Comparison of ENCODE assay signal across 21 cellular contexts in the genomic region with DNA sequence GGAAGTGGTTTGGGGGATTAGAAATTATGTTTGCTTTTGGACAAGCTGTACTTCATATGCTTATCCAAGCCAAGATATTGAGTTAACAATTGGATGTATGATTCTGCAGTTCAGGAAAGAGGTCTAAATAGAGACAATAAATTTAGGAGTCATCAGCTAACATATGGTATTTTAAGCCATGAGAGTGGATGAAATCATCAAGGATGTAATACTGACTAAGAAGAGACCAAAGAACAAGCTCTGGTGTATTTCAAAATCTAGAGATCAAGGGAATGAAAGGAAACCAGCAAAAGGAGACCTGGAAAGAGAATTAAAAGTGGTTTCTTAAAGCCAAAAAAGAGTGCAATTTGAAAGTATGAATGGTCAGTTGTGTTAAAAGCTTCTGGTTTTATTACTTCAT.
DNase-seq lines count a peak whose midpoint lies in the region; ATAC-seq and TF ChIP-seq lines count a peak whose summit lies in the region.
"Had no signal": no experiment of that assay in that cellular context is flagged by ENCODE, and none has a peak within 500 bp of the region (broad histone marks: within the 10 kb centered on the region; RNA-seq: fewer than 3 reads in every experiment).

No MANE protein-coding gene starts in this region.

- DNase-seq in AG10803 (ENCODE audit: low read depth) (peak; percentile 38), SK-N-SH (no peak), fibroblast of mammary gland (ENCODE audit: low read depth) (peak; percentile 36), glomerular visceral epithelial cell (ENCODE audit: extremely low spot score) (no peak), GM23338 (ENCODE audit: low spot score) (no peak), foreskin fibroblast (no peak)
- DNase-seq: 8988T; ACHN; Caco-2; CD4-positive, CD25-positive, alpha-beta regulatory T cell; CD8-positive, alpha-beta T cell; DMS153; DND-41; GDM1; GOT3; HFFc6 had no signal

- H3K36me3 Mint-ChIP-seq in GM23338 (ENCODE audit: low read depth), result no peaks in the 10 kb centered on the region
- H3K36me3 Mint-ChIP-seq: CD4-positive, CD25-positive, alpha-beta regulatory T cell; CD8-positive, alpha-beta T cell had no signal

- no peak for TF ChIP-seq RAD21 in SK-N-SH (IDR thresholded peaks at IDR 0.05; ENCODE audit: low read length)

- peak overlapping the region; percentile 26; the same call in 1 of the 2 replicates for H2AFZ ChIP-seq in SK-N-SH (ENCODE audit: low read depth)
- H2AFZ ChIP-seq in GM23338, result no peak overlapping the region

- H3K27ac Mint-ChIP-seq in GM23338, result no peak overlapping the region
- H3K27ac Mint-ChIP-seq: B cell; CD4-positive, CD25-positive, alpha-beta regulatory T cell; CD8-positive, alpha-beta T cell; HFFc6 had no signal

- peak in 1 of 2 experiments; percentile 41; a peak in 1 of 4 replicates for TF ChIP-seq EP300 in SK-N-SH (IDR thresholded peaks at IDR 0.05; ENCODE audit: borderline replicate concordance in 1 of 2, low read depth in 1 of 2, low read length in 1 of 2)

- H3K27ac ChIP-seq in SK-N-SH (ENCODE audit: low read depth in 2 of 2, low read length in 1 of 2) (0 out of 4 replicates have a peak overlapping the region, but pooled peaks of 1 of the 2 experiments have one; percentile 26), GM23338 (ENCODE audit: low read depth) (no peak overlapping the region)
- H3K27ac ChIP-seq: A549, BLaER1, C4-2B had no signal

- peaks cover 3% of the 10 kb centered on the region for H3F3A ChIP-seq in SK-N-SH (replicated peaks; ENCODE audit: insufficient read depth)
- no peaks in the 10 kb centered on the region for H3F3A ChIP-seq in GM23338 (replicated peaks; ENCODE audit: low read depth)

- H3K27me3 ChIP-seq in SK-N-SH (ENCODE audit: insufficient read depth) (no peaks in the 10 kb centered on the region), GM23338 (ENCODE audit: insufficient read depth) (no peaks in the 10 kb centered on the region)
- H3K27me3 ChIP-seq: BLaER1 had no signal

- H4K20me1 ChIP-seq in SK-N-SH (ENCODE audit: insufficient read depth) (no peaks in the 10 kb centered on the region), GM23338 (replicated peaks; ENCODE audit: insufficient read depth) (no peaks in the 10 kb centered on the region)
- H4K20me1 ChIP-seq: BLaER1 had no signal

- H3K27me3 Mint-ChIP-seq in GM23338 (ENCODE audit: insufficient read depth, low read depth, poor library complexity), result peaks cover 2% of the 10 kb centered on the region
- H3K27me3 Mint-ChIP-seq: CD4-positive, CD25-positive, alpha-beta regulatory T cell had no signal

- H3K9me3 Mint-ChIP-seq in GM23338, result peaks cover 30% of the 10 kb centered on the region
- H3K9me3 Mint-ChIP-seq: CD8-positive, alpha-beta T cell had no signal

- CTCF ChIA-PET in SK-N-SH (lab: Yijun Ruan, JAX), result interaction anchor here (1.7 kb wide), 1 partner anchor 19 kb away, joined by 4 read pairs; no protein-coding TSS in a partner anchor

- no peak overlapping the region for H3K4me3 Mint-ChIP-seq in GM23338
- H3K4me3 Mint-ChIP-seq: B cell; CD4-positive, CD25-positive, alpha-beta regulatory T cell; CD8-positive, alpha-beta T cell; HFFc6 had no signal

- H3K4me1 ChIP-seq in SK-N-SH (ENCODE audit: control insufficient read depth in 1 of 2, insufficient read depth in 2 of 2, low read depth in 1 of 2, low read length in 1 of 2) (peaks cover 0 to 6% of the 10 kb centered on the region in 2 experiments; a peak in 1 of 4 replicates), GM23338 (ENCODE audit: insufficient read depth) (no peaks in the 10 kb centered on the region)
- H3K4me1 ChIP-seq: A549, BLaER1, Caco-2, HAP-1 had no signal

- no peak overlapping the region for H3K9ac ChIP-seq in SK-N-SH
- H3K9ac ChIP-seq: BLaER1 had no signal

- H3K4me3 ChIP-seq in AG10803 (ENCODE audit: low read length) (no peak overlapping the region), SK-N-SH (ENCODE audit: low read depth in 2 of 2, low read length in 1 of 2) (no peak overlapping the region), fibroblast of mammary gland (ENCODE audit: control insufficient read depth, low read depth, low read length) (no peak overlapping the region), GM23338 (no peak overlapping the region), foreskin fibroblast (ENCODE audit: low read depth in 1 of 2, low read length in 2 of 2) (no peak overlapping the region)
- H3K4me3 ChIP-seq: A549, BLaER1, HAP-1 had no signal

- TF ChIP-seq CTCF in AG10803 (conservative IDR thresholded peaks at IDR 0.05; ENCODE audit: low read length) (no peak), SK-N-SH (IDR thresholded peaks at IDR 0.05) (no peak), fibroblast of mammary gland (conservative IDR thresholded peaks at IDR 0.05; ENCODE audit: control insufficient read depth, insufficient read depth, low read depth, low read length) (no peak), GM23338 (conservative IDR thresholded peaks at IDR 0.05; ENCODE audit: low read depth in 2 of 2) (no peak), foreskin fibroblast (IDR thresholded peaks at IDR 0.05; ENCODE audit: low read depth, low read length) (no peak)

- no peaks in the 10 kb centered on the region for H3K79me2 ChIP-seq in SK-N-SH (ENCODE audit: insufficient read depth)
- H3K79me2 ChIP-seq in GM23338 (replicated peaks; ENCODE audit: insufficient read depth), result no peaks in the 10 kb centered on the region

- H3K4me1 Mint-ChIP-seq in GM23338, result no peaks in the 10 kb centered on the region; the same call in 2 of the 3 replicates
- H3K4me1 Mint-ChIP-seq: B cell; CD4-positive, CD25-positive, alpha-beta regulatory T cell had no signal

- no peaks in the 10 kb centered on the region for H3K9me2 ChIP-seq in SK-N-SH
- H3K9me2 ChIP-seq in GM23338 (ENCODE audit: insufficient read depth), result no peaks in the 10 kb centered on the region

- no peaks in the 10 kb centered on the region for H3K36me3 ChIP-seq in SK-N-SH (replicated peaks in 1 of 2; ENCODE audit: control insufficient read depth in 1 of 2, insufficient read depth in 2 of 2, low read length in 1 of 2)
- H3K36me3 ChIP-seq in GM23338 (ENCODE audit: insufficient read depth), result no peaks in the 10 kb centered on the region
- H3K36me3 ChIP-seq: BLaER1, HAP-1 had no signal

- H3K4me2 ChIP-seq in SK-N-SH (no peak overlapping the region), GM23338 (no peak overlapping the region)
- H3K4me2 ChIP-seq: A549, BLaER1 had no signal

- no peaks in the 10 kb centered on the region for H3K9me3 ChIP-seq in SK-N-SH
- H3K9me3 ChIP-seq: A549, BLaER1, Caco-2, HAP-1 had no signal

- ATAC-seq in GM23338, result no peak
- ATAC-seq: A549; CD8-positive, alpha-beta T cell had no signal

- POLR2A ChIA-PET in SK-N-SH (lab: Yijun Ruan, JAX), result no interaction called here

TF ChIP-seq in SK-N-SH, 30 proteins besides CTCF, POLR2A, EP300 and RAD21:
- TF ChIP-seq, protein P1, sequence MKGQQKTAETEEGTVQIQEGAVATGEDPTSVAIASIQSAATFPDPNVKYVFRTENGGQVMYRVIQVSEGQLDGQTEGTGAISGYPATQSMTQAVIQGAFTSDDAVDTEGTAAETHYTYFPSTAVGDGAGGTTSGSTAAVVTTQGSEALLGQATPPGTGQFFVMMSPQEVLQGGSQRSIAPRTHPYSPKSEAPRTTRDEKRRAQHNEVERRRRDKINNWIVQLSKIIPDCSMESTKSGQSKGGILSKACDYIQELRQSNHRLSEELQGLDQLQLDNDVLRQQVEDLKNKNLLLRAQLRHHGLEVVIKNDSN (IDR thresholded peaks at IDR 0.05; ENCODE audit: borderline replicate concordance, low read depth), result no peak
- TF ChIP-seq FOSL2 (IDR thresholded peaks at IDR 0.05; ENCODE audit: borderline replicate concordance, low read depth) (peak; percentile 51; the same call in 1 of the 2 replicates), TCF12 (IDR thresholded peaks at IDR 0.05) (peak; percentile 83)
- TF ChIP-seq, protein P2, sequence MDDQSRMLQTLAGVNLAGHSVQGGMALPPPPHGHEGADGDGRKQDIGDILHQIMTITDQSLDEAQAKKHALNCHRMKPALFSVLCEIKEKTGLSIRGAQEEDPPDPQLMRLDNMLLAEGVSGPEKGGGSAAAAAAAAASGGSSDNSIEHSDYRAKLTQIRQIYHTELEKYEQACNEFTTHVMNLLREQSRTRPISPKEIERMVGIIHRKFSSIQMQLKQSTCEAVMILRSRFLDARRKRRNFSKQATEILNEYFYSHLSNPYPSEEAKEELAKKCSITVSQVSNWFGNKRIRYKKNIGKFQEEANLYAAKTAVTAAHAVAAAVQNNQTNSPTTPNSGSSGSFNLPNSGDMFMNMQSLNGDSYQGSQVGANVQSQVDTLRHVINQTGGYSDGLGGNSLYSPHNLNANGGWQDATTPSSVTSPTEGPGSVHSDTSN (IDR thresholded peaks at IDR 0.05), result peak; percentile 59

TF ChIP-seq in GM23338, 12 proteins besides CTCF, POLR2A, EP300 and RAD21 (continues in another document):
- TF ChIP-seq STAT1 (IDR thresholded peaks at IDR 0.05; ENCODE audit: unreplicated experiment) (no peak), EZH2 (IDR thresholded peaks at IDR 0.05; ENCODE audit: low read depth, unreplicated experiment) (no peak)

Comparison
In these comparisons a context has a peak if more than half of its experiments do, and no peak if none do; other contexts are left out.
1. DNase-seq: peak in AG10803 (single experiment) and fibroblast of mammary gland (single experiment); none in SK-N-SH (single experiment), glomerular visceral epithelial cell (single experiment), GM23338 (single experiment) and foreskin fibroblast (0 of 2).